Comparison of ENCODE assay signal across 8 cellular contexts in the genomic region with DNA sequence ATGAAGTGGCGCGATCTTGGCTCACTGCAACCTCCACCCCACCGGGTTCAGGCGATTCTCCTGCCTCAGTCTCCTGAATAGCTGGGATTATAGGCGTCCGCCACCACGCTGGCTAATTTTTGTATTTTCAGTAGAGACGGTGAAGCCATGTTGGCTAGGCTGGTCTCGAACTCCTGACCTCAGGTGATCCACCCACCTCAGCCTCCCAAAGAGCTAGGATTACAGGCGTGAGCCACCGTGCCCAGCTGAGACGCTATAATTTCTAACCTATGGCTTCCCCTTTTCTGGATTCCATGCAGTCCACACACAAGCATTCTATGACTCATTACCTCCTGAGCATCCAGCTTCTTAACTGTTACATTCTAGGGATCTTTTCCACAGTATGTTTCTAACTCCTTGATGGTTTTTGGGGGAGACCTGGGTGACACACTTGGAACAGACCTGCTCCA. TPM values are rescaled to one million over a fixed set of nuclear protein-coding genes. Genes with fewer than 3 reads are reported as not detected.
DNase-seq lines count a peak whose midpoint lies in the region; ATAC-seq, FAIRE-seq and TF ChIP-seq lines count a peak whose summit lies in the region.

No MANE protein-coding gene starts in this region.

- CTCF ChIA-PET in A549 (lab: Yijun Ruan, JAX), result interaction anchor here (0.7 to 7.5 kb wide), 9 partner anchors 10 to 326 kb away, joined by 3 to 66 read pairs (median 5); partner anchors contain the start of gene TRABD2A
- CTCF ChIA-PET in HEK293T (lab: Yijun Ruan, JAX), result interaction anchor here (0.5 to 2.4 kb wide), 3 partner anchors 18 to 58 kb away, joined by 3 to 12 read pairs (median 4); no protein-coding TSS in a partner anchor

- peak; percentile 74 to 82 for DNase-seq in A549 (ENCODE audit: low read depth in 1 of 2, low spot score in 1 of 2)
- peak; percentile 58 for DNase-seq in HK-2 (ENCODE audit: unreplicated experiment)
- DNase-seq in activated naive CD8-positive, alpha-beta T cell treated with anti-CD3 and anti-CD28 coated beads for 36 hours, result no peak
- peak; percentile 79 for DNase-seq in iris pigment epithelial cell (ENCODE audit: low read depth)
- DNase-seq in activated gamma-delta T cell treated with Interleukin-2 at 50 U/mL for 16 hours, result no peak
- DNase-seq in activated effector memory CD4-positive, alpha-beta T cell treated with anti-CD3 and anti-CD28 coated beads, Interleukin-2, amount 50 U/mL, for 16 hours, result no peak
- DNase-seq in HEK293T (ENCODE audit: extremely low spot score), result no peak

- TF ChIP-seq POLR2A in A549 (IDR thresholded peaks at IDR 0.05; ENCODE audit: low read length), result no peak

- no peak for FAIRE-seq in A549 (lab: Jason Lieb, UNC)

- H3K27me3 Mint-ChIP-seq in activated naive CD8-positive, alpha-beta T cell treated with anti-CD3 and anti-CD28 coated beads for 36 hours, result no peaks in the 10 kb centered on the region

- peak overlapping the region; percentile 80 for H3K4me2 ChIP-seq in A549

- peaks cover 72% of the 10 kb centered on the region for H3K4me1 ChIP-seq in A549

- H3K36me3 Mint-ChIP-seq in activated naive CD8-positive, alpha-beta T cell treated with anti-CD3 and anti-CD28 coated beads for 36 hours, result peaks cover 40% of the 10 kb centered on the region

- peak overlapping the region; percentile 90 for H3K27ac ChIP-seq in A549

- no peak for TF ChIP-seq EP300 in A549 (IDR thresholded peaks at IDR 0.05)

- no peak for TF ChIP-seq CTCF in A549 (IDR thresholded peaks at IDR 0.05)

- peak overlapping the region; percentile 70 for H3K27ac Mint-ChIP-seq in activated naive CD8-positive, alpha-beta T cell treated with anti-CD3 and anti-CD28 coated beads for 36 hours

- 38% methylated on average over 12 of the region's 12 CpGs for WGBS in A549 (ENCODE audit: missing lambda C conversion rate)

- peaks cover 5% of the 10 kb centered on the region for H3K9me3 Mint-ChIP-seq in activated naive CD8-positive, alpha-beta T cell treated with anti-CD3 and anti-CD28 coated beads for 36 hours

- H3K9me3 ChIP-seq in A549, result no peaks in the 10 kb centered on the region

- H3K4me3 Mint-ChIP-seq in activated naive CD8-positive, alpha-beta T cell treated with anti-CD3 and anti-CD28 coated beads for 36 hours, result no peak overlapping the region

- H3K4me3 ChIP-seq in A549, result peak overlapping the region; percentile 21; the same call in 1 of the 3 replicates

- no peak for TF ChIP-seq RAD21 in A549 (conservative IDR thresholded peaks at IDR 0.05 in 1 of 2, IDR thresholded peaks at IDR 0.05 in 1 of 2)

- ATAC-seq in A549, result peak; percentile 42 to 63
- no peak for ATAC-seq in GM21619 (IDR thresholded peaks at IDR 0.05; ENCODE audit: unreplicated experiment)

- peaks cover 26% of the 10 kb centered on the region for H3K4me1 Mint-ChIP-seq in activated naive CD8-positive, alpha-beta T cell treated with anti-CD3 and anti-CD28 coated beads for 36 hours

- POLR2A ChIA-PET in A549 (lab: Yijun Ruan, JAX) (interaction anchor here (0.8 to 4.2 kb wide), 7 partner anchors 9 to 56 kb away, joined by 3 to 70 read pairs (median 6); partner anchors contain the start of gene KCMF1), HEK293T (lab: Yijun Ruan, JAX) (interaction anchor here (0.8 to 2.7 kb wide), 4 partner anchors 12 to 33 kb away, joined by 3 to 11 read pairs (median 6); partner anchors contain the start of gene KCMF1)

TF ChIP-seq in A549, 52 proteins besides CTCF, POLR2A, EP300 and RAD21 (continues in another document):
- TF ChIP-seq ATOH8 (CRISPR knock-in tag; IDR thresholded peaks at IDR 0.05; ENCODE audit: low read depth) (peak; percentile 52; the same call in 1 of the 2 replicates), FOSL2 (IDR thresholded peaks at IDR 0.05) (peak; percentile 60), FOSL2 (CRISPR knock-in tag; IDR thresholded peaks at IDR 0.05) (peak; percentile 92), GATA3 (IDR thresholded peaks at IDR 0.05; ENCODE audit: borderline replicate concordance) (no peak), HES2 (IDR thresholded peaks at IDR 0.05) (no peak), MAX (IDR thresholded peaks at IDR 0.05) (peak; percentile 74), JUNB (IDR thresholded peaks at IDR 0.05) (peak; percentile 22; the same call in 1 of the 2 replicates), CHD2 (IDR thresholded peaks at IDR 0.05; ENCODE audit: low read length, partially characterized antibody) (no peak), CHD4 (IDR thresholded peaks at IDR 0.05; ENCODE audit: borderline replicate concordance) (no peak)
- TF ChIP-seq, protein P1, sequence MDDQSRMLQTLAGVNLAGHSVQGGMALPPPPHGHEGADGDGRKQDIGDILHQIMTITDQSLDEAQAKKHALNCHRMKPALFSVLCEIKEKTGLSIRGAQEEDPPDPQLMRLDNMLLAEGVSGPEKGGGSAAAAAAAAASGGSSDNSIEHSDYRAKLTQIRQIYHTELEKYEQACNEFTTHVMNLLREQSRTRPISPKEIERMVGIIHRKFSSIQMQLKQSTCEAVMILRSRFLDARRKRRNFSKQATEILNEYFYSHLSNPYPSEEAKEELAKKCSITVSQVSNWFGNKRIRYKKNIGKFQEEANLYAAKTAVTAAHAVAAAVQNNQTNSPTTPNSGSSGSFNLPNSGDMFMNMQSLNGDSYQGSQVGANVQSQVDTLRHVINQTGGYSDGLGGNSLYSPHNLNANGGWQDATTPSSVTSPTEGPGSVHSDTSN (IDR thresholded peaks at IDR 0.05), result peak; percentile 60; the same call in 1 of the 2 replicates

TF ChIP-seq in HEK293T, 16 proteins besides CTCF, POLR2A, EP300 and RAD21:
- no peak for TF ChIP-seq FOXA1 (IDR thresholded peaks at IDR 0.05)
- TF ChIP-seq HDGF (IDR thresholded peaks at IDR 0.05; ENCODE audit: borderline replicate concordance), result no peak
- no peak for TF ChIP-seq NFRKB (IDR thresholded peaks at IDR 0.05)
- TF ChIP-seq CTBP1 (IDR thresholded peaks at IDR 0.05; ENCODE audit: borderline replicate concordance), result no peak
- TF ChIP-seq L3MBTL2 (conservative IDR thresholded peaks at IDR 0.05), result no peak
- no peak for TF ChIP-seq PKNOX1 (IDR thresholded peaks at IDR 0.05)
- TF ChIP-seq SP1 (IDR thresholded peaks at IDR 0.05), result no peak
- no peak for TF ChIP-seq LEF1 (IDR thresholded peaks at IDR 0.05; ENCODE audit: borderline replicate concordance)

RNA-seq across cellular contexts. Expression of gene KCMF1, which starts 11.9 kb away (rescaled TPM):
- polyA plus RNA-seq in A549 (2011; rRNA removed) (194 and 221 TPM in 2 replicates), A549 (2017; fragmentation: RNase III; extraction: RNeasy Plus Mini Kit Qiagen cat#74134 plus additional on column Dnase treatment) (76.5 to 83.9 TPM (median 77.8 TPM) in 3 replicates)
- 52.1 and 59.5 TPM in 2 replicates for polyA plus RNA-seq in A549 (2012; cell fraction: cytosol; rRNA removed)
- 15.5 and 20.4 TPM in 2 replicates for polyA plus RNA-seq in A549 (2012; cell fraction: nucleus; rRNA removed)
- polyA minus RNA-seq in A549 (2011; rRNA and poly(A)+ RNA removed), result 103 and 125 TPM in 2 replicates
- 100 to 1,000 TPM; 101 to 111 TPM for total RNA-seq in activated naive CD8-positive, alpha-beta T cell treated with anti-CD3 and anti-CD28 coated beads for 36 hours

RNA-seq across cellular contexts. Expression of gene TMSB10, which starts 53.6 kb away (rescaled TPM):
- polyA plus RNA-seq in A549 (2011; rRNA removed) (2,292 and 3,109 TPM in 2 replicates), A549 (2017; fragmentation: RNase III; extraction: RNeasy Plus Mini Kit Qiagen cat#74134 plus additional on column Dnase treatment) (6,648 to 7,189 TPM (median 7,015 TPM) in 3 replicates)
- polyA plus RNA-seq in A549 (2012; cell fraction: cytosol; rRNA removed), result 4,680 and 6,577 TPM in 2 replicates
- polyA plus RNA-seq in A549 (2012; cell fraction: nucleus; rRNA removed), result 1,922 and 4,092 TPM in 2 replicates
- 369 and 387 TPM in 2 replicates for polyA minus RNA-seq in A549 (2011; rRNA and poly(A)+ RNA removed)
- total RNA-seq in activated naive CD8-positive, alpha-beta T cell treated with anti-CD3 and anti-CD28 coated beads for 36 hours, result 1,000 to 10,000 TPM; 1,816 to 1,884 TPM

Comparison
In these comparisons a context has a peak if more than half of its experiments do, and no peak if none do; other contexts are left out.
1. DNase-seq: peak in A549 (2 of 2), HK-2 (single experiment) and iris pigment epithelial cell (single experiment); none in activated naive CD8-positive, alpha-beta T cell treated with anti-CD3 and anti-CD28 coated beads for 36 hours (single experiment), activated gamma-delta T cell treated with Interleukin-2 at 50 U/mL for 16 hours (single experiment), activated effector memory CD4-positive, alpha-beta T cell treated with anti-CD3 and anti-CD28 coated beads, Interleukin-2, amount 50 U/mL, for 16 hours (single experiment) and HEK293T (single experiment).